Comparison of ENCODE assay signal across 1 cellular context in genomic region chr1:203600782-203601513, GRCh38.
TF ChIP-seq lines count a peak whose summit lies in the region.

No MANE protein-coding gene starts in this region.

TF ChIP-seq in WTC11, 78 proteins besides CTCF, POLR2A, EP300 and RAD21 (continued from another document):
- no peak for TF ChIP-seq MAX (CRISPR knock-in tag; IDR thresholded peaks at IDR 0.05)
